In the genomic region with DNA sequence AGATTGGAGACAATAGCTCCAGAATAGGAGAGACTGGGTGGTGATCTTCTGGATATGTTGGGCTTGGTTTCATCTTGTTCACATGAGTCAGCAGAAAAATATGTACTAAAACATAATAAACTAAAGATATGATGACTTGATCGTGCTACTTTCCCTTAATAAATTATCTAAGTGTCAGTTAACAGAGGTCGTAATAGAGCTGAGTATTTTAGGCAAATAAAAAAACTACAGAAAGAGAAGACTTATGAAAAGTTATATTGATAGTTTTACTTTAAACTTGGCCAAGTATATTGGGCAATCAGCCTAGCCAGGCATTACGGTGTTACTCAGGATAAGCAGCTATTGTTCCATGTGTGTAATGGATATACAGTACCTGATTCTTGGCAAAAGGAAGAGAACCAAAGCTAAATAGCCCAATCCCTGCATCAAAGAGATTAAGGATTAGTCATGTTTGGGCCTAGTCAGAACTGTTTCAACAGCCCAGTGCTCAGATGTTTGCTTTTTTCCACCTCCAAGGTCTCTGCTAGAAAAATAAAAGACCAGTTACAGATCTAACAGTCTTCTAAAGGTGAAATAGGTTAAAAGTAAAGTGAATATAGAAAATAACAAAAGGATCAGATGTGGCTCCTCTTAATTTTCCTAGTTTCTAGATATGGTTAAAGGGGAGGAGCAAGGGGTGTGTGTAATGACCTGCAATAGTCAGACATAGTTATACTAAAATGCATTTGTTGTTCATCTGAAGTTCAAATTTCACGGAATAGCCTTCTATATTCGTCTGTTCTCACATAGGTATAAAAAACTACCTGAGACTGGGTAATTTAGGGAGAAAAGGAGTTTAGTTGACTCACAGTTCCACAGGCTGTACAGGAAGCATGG, we compare ENCODE assay signal across 10 cellular contexts.
DNase-seq lines count a peak whose midpoint lies in the region; ATAC-seq, FAIRE-seq and TF ChIP-seq lines count a peak whose summit lies in the region.
"Had no signal": no experiment of that assay in that cellular context is flagged by ENCODE, and none has a peak within 500 bp of the region (broad histone marks: within the 10 kb centered on the region; RNA-seq: fewer than 3 reads in every experiment).

No MANE protein-coding gene starts in this region.

- ATAC-seq in thoracic aorta (ENCODE audit: insufficient number of reproducible peaks, low FRiP score, low read depth): no peak
- ATAC-seq: sciatic nerve had no signal

- peak overlapping the region; percentile 1 to 35 for H3K27ac ChIP-seq in thoracic aorta

- no peak for TF ChIP-seq POLR2A in GM12891 (IDR thresholded peaks at IDR 0.05; ENCODE audit: low read depth, low read length)

- no peak overlapping the region for H3K9ac ChIP-seq in adipocyte (ENCODE audit: low read length)

- FAIRE-seq in GM12891 (lab: Jason Lieb, UNC): no peak

- DNase-seq in HT1080 (ENCODE audit: low read depth) (peak; percentile 87), adipocyte (ENCODE audit: low read depth) (peak; percentile 34), fibroblast of the conjunctiva (ENCODE audit: low read depth) (peak; percentile 16), thoracic aorta (ENCODE audit: low spot score) (no peak), dermis blood vessel endothelial cell (no peak), GM12891 (ENCODE audit: insufficient read length, low spot score) (no peak)
- DNase-seq in central memory CD4-positive, alpha-beta T cell: no peak
- DNase-seq: activated T-cell treated with anti-CD3 and anti-CD28 coated beads, Interleukin-2, amount 50 U/mL, for 24 hours; hippocampal formation had no signal

- TF ChIP-seq CTCF in thoracic aorta (IDR thresholded peaks at IDR 0.05): no peak

- H3K9me3 ChIP-seq in adipocyte (ENCODE audit: control insufficient read depth, low read length): no peaks in the 10 kb centered on the region
- no peaks in the 10 kb centered on the region for H3K9me3 ChIP-seq in thoracic aorta

- H3K36me3 ChIP-seq in adipocyte (ENCODE audit: control insufficient read depth, insufficient read depth, low read length, severe bottlenecking) (no peaks in the 10 kb centered on the region), thoracic aorta (no peaks in the 10 kb centered on the region)

- peaks cover 15% of the 10 kb centered on the region for H3K4me1 ChIP-seq in adipocyte (ENCODE audit: control insufficient read depth, insufficient read depth, low read length)
- peaks cover 10 to 16% of the 10 kb centered on the region in 2 donors for H3K4me1 ChIP-seq in thoracic aorta (ENCODE audit: control insufficient read depth in 1 of 2, low read depth in 2 of 2)

- H3K27me3 ChIP-seq in adipocyte (replicated peaks; ENCODE audit: control insufficient read depth, insufficient read depth, low read length) (no peaks in the 10 kb centered on the region), thoracic aorta (replicated peaks; ENCODE audit: insufficient read depth) (no peaks in the 10 kb centered on the region)

- H3K4me3 ChIP-seq in adipocyte (ENCODE audit: low read length) (no peak overlapping the region), thoracic aorta (no peak overlapping the region)

TF ChIP-seq in GM12891, 5 proteins besides CTCF, POLR2A, EP300 and RAD21:
- TF ChIP-seq POLR2AphosphoS5 (IDR thresholded peaks at IDR 0.05; ENCODE audit: low read depth, low read length): no peak
- no peak for TF ChIP-seq SPI1 (IDR thresholded peaks at IDR 0.05; ENCODE audit: low read depth, low read length)
- TF ChIP-seq PAX5 (IDR thresholded peaks at IDR 0.05; ENCODE audit: insufficient read depth, low read length, severe bottlenecking): no peak
- TF ChIP-seq TAF1 (IDR thresholded peaks at IDR 0.05; ENCODE audit: low read depth, low read length): no peak
- TF ChIP-seq POU2F2 (IDR thresholded peaks at IDR 0.05; ENCODE audit: low read depth, low read length): no peak

Comparison
In these comparisons a context has a peak if more than half of its experiments do, and no peak if none do; other contexts are left out.
1. DNase-seq: peak in HT1080 (single experiment), adipocyte (single experiment) and fibroblast of the conjunctiva (single experiment); none in thoracic aorta (single experiment), dermis blood vessel endothelial cell (single experiment), GM12891 (single experiment) and central memory CD4-positive, alpha-beta T cell (single experiment).